20 cellular contexts compared by ENCODE assay signal in genomic region chr21:17391811-17392340, GRCh38.
"Had no signal": no experiment of that assay in that cellular context is flagged by ENCODE, and none has a peak within 500 bp of the region (broad histone marks: within the 10 kb centered on the region; RNA-seq: fewer than 3 reads in every experiment).

No MANE protein-coding gene starts in this region.

- H3K9me3 ChIP-seq: esophagus squamous epithelium, psoas muscle, spleen, tibial nerve had no signal

- H3K36me3 ChIP-seq: esophagus squamous epithelium, spleen, tibial nerve had no signal

- H3K36me3 Mint-ChIP-seq: activated CD8-positive, alpha-beta memory T cell treated with anti-CD3 and anti-CD28 coated beads, Interleukin-2, amount 10 ng/mL, durations not matched to agents 7 days and 5 days; activated naive CD8-positive, alpha-beta T cell; stimulated activated memory B cell treated with anti-CD40 and anti-IgM and Interleukin-4, amounts not matched to agents 10 μg/mL and 1 μg/mL and 100 μg/mL, for 72 hours had no signal

- H3K27ac Mint-ChIP-seq: activated CD8-positive, alpha-beta memory T cell treated with anti-CD3 and anti-CD28 coated beads, Interleukin-2, amount 10 ng/mL, durations not matched to agents 7 days and 5 days; activated naive CD8-positive, alpha-beta T cell; activated T-cell treated with anti-CD3 and anti-CD28 coated beads, Interleukin-2, amount 50 U/mL, for 24 hours; nephron; stimulated activated memory B cell treated with anti-CD40 and anti-IgM and Interleukin-4, amounts not matched to agents 10 μg/mL and 1 μg/mL and 100 μg/mL, for 72 hours had no signal

- H3K27me3 Mint-ChIP-seq: activated T-cell treated with anti-CD3 and anti-CD28 coated beads, Interleukin-2, amount 50 U/mL, for 24 hours; stimulated activated memory B cell treated with anti-CD40 and anti-IgM and Interleukin-4, amounts not matched to agents 10 μg/mL and 1 μg/mL and 100 μg/mL, for 72 hours had no signal

- H3K4me3 Mint-ChIP-seq: activated CD8-positive, alpha-beta memory T cell treated with anti-CD3 and anti-CD28 coated beads, Interleukin-2, amount 10 ng/mL, durations not matched to agents 7 days and 5 days; activated naive CD8-positive, alpha-beta T cell; activated T-cell treated with anti-CD3 and anti-CD28 coated beads, Interleukin-2, amount 50 U/mL, for 24 hours; nephron; stimulated activated memory B cell treated with anti-CD40 and anti-IgM and Interleukin-4, amounts not matched to agents 10 μg/mL and 1 μg/mL and 100 μg/mL, for 72 hours had no signal

- DNase-seq: activated CD4-positive, alpha-beta T cell treated with anti-CD3 and anti-CD28 coated beads, Interleukin-2, amount 50 U/mL, for 48 hours; activated CD8-positive, alpha-beta memory T cell treated with anti-CD3 and anti-CD28 coated beads, Interleukin-2, amount 10 ng/mL, durations not matched to agents 7 days and 5 days; activated effector memory CD4-positive, alpha-beta T cell treated with anti-CD3 and anti-CD28 coated beads, Interleukin-2, amount 50 U/mL, for 16 hours; activated T-cell treated with anti-CD3 and anti-CD28 coated beads, Interleukin-2, amount 50 U/mL, for 24 hours; dorsolateral prefrontal cortex; esophagus squamous epithelium; foreskin fibroblast; head of caudate nucleus; left ventricle myocardium superior; mesenchymal stem cell; psoas muscle; spleen; stimulated activated CD4-positive, alpha-beta T cell treated with anti-CD3 and anti-CD28 coated beads, Interleukin-1b, Interleukin-23, amount 100 ng/mL, for 48 hours; T-helper 2 cell had no signal

- H3K4me1 ChIP-seq: psoas muscle, spleen, tibial nerve had no signal

- H3K27me3 ChIP-seq: dorsolateral prefrontal cortex, esophagus squamous epithelium, spleen, tibial nerve had no signal

- H3K4me3 ChIP-seq: dorsolateral prefrontal cortex, esophagus squamous epithelium, psoas muscle, spleen, tibial nerve had no signal

- H3K4me1 Mint-ChIP-seq: activated CD8-positive, alpha-beta memory T cell treated with anti-CD3 and anti-CD28 coated beads, Interleukin-2, amount 10 ng/mL, durations not matched to agents 7 days and 5 days; nephron; stimulated activated memory B cell treated with anti-CD40 and anti-IgM and Interleukin-4, amounts not matched to agents 10 μg/mL and 1 μg/mL and 100 μg/mL, for 72 hours had no signal

- H3K9me3 Mint-ChIP-seq: activated T-cell treated with anti-CD3 and anti-CD28 coated beads, Interleukin-2, amount 50 U/mL, for 24 hours; nephron; stimulated activated memory B cell treated with anti-CD40 and anti-IgM and Interleukin-4, amounts not matched to agents 10 μg/mL and 1 μg/mL and 100 μg/mL, for 72 hours had no signal

- ATAC-seq: activated CD4-positive, CD25-positive, alpha-beta regulatory T cell treated with anti-CD3 and anti-CD28 coated beads, Interleukin-2, amount 50 U/mL, for 24 hours; activated CD8-positive, alpha-beta memory T cell treated with anti-CD3 and anti-CD28 coated beads, Interleukin-2, amount 10 ng/mL, durations not matched to agents 7 days and 5 days; left ventricle myocardium superior; psoas muscle; sciatic nerve; stimulated activated memory B cell treated with anti-CD40 and anti-IgM and Interleukin-4, amounts not matched to agents 10 μg/mL and 1 μg/mL and 100 μg/mL, for 72 hours had no signal

- H3K27ac ChIP-seq: dorsolateral prefrontal cortex, esophagus squamous epithelium, psoas muscle, spleen, tibial nerve had no signal
